In genomic region chr10:132383751-132384181, GRCh38 we compare ENCODE assay signal across 22 cellular contexts. TPM values are rescaled to one million over a fixed set of nuclear protein-coding genes. Genes with fewer than 3 reads are reported as not detected.
DNase-seq lines count a peak whose midpoint lies in the region; ATAC-seq and TF ChIP-seq lines count a peak whose summit lies in the region.
"Had no signal": no experiment of that assay in that cellular context is flagged by ENCODE, and none has a peak within 500 bp of the region (broad histone marks: within the 10 kb centered on the region; RNA-seq: fewer than 3 reads in every experiment).

No MANE protein-coding gene starts in this region.

- no peak overlapping the region for H3K27ac ChIP-seq in WERI-Rb-1
- H3K27ac ChIP-seq in suprapubic skin: no peak overlapping the region
- H3K27ac ChIP-seq: PC-9, stomach had no signal

- peaks cover 3% of the 10 kb centered on the region for H3K4me1 ChIP-seq in mucosa of descending colon (ENCODE audit: low read depth)
- peaks cover 9% of the 10 kb centered on the region for H3K4me1 ChIP-seq in suprapubic skin
- H3K4me1 ChIP-seq: HAP-1 had no signal

- H3K27me3 Mint-ChIP-seq in activated T-cell treated with anti-CD3 and anti-CD28 coated beads, Interleukin-2, amount 50 U/mL, for 4 hours (ENCODE audit: low read depth): no peaks in the 10 kb centered on the region

- TF ChIP-seq CTCF in WERI-Rb-1 (IDR thresholded peaks at IDR 0.05; ENCODE audit: low read depth, low read length) (no peak), mucosa of descending colon (IDR thresholded peaks at IDR 0.05) (no peak), suprapubic skin (IDR thresholded peaks at IDR 0.05) (no peak)

- no peak for ATAC-seq in activated T-cell treated with anti-CD3 and anti-CD28 coated beads, Interleukin-2, amount 50 U/mL, for 4 hours
- ATAC-seq in mucosa of descending colon (no peak), HG02840 (IDR thresholded peaks at IDR 0.05; ENCODE audit: low FRiP score, unreplicated experiment) (no peak)

- H3K36me3 Mint-ChIP-seq in activated T-cell treated with anti-CD3 and anti-CD28 coated beads, Interleukin-2, amount 50 U/mL, for 4 hours (ENCODE audit: insufficient read depth): no peaks in the 10 kb centered on the region

- H3K27me3 ChIP-seq in WERI-Rb-1 (ENCODE audit: insufficient read depth, low read depth, severe bottlenecking) (no peaks in the 10 kb centered on the region), suprapubic skin (no peaks in the 10 kb centered on the region)
- H3K27me3 ChIP-seq: stomach had no signal

- H3K4me1 Mint-ChIP-seq in activated T-cell treated with anti-CD3 and anti-CD28 coated beads, Interleukin-2, amount 50 U/mL, for 4 hours (ENCODE audit: low read depth): peaks cover 11% of the 10 kb centered on the region

- intact Hi-C loops in mucosa of descending colon (cut with DNase I, micrococcal nuclease): loop anchor here in 1 of 2 donors (10.0 kb wide), 2 partner anchors 151 to 251 kb away; partner anchors contain the start of gene INPP5A

- H3K9me3 Mint-ChIP-seq in activated T-cell treated with anti-CD3 and anti-CD28 coated beads, Interleukin-2, amount 50 U/mL, for 4 hours: no peaks in the 10 kb centered on the region
- H3K9me3 Mint-ChIP-seq: T-helper 2 cell treated with Interferon-gamma antibody and Interleukin-4, amounts not matched to agents 5 μg/mL and 100 μg/mL, for 36 hours had no signal

- 75% methylated on average over 9 of the region's 12 CpGs for WGBS in suprapubic skin

- H3K4me3 Mint-ChIP-seq in activated T-cell treated with anti-CD3 and anti-CD28 coated beads, Interleukin-2, amount 50 U/mL, for 4 hours: no peak overlapping the region
- H3K4me3 Mint-ChIP-seq: T-helper 2 cell treated with Interferon-gamma antibody and Interleukin-4, amounts not matched to agents 5 μg/mL and 100 μg/mL, for 36 hours had no signal

- peak; percentile 2 for DNase-seq in activated T-cell treated with anti-CD3 and anti-CD28 coated beads, Interleukin-2, amount 50 U/mL, for 4 hours
- DNase-seq in activated T-cell treated with anti-CD3 and anti-CD28 coated beads, Interleukin-2, amount 50 U/mL, for 48 hours: no peak
- DNase-seq in WERI-Rb-1: peak; percentile 2
- DNase-seq in mucosa of descending colon: peak in 2 of 3 donors; percentile 19 to 40
- DNase-seq in suprapubic skin (ENCODE audit: low spot score in 2 of 2): peak; percentile 38 to 72
- DNase-seq in NCI-H2029 (lab: John Stamatoyannopoulos, UW): no peak
- no peak for DNase-seq in HUDEP-2 (lab: John Stamatoyannopoulos, UW; ENCODE audit: unreplicated experiment in 76 of 76)
- DNase-seq: amniotic stem cell; C1 segment of cervical spinal cord; central memory CD4-positive, alpha-beta T cell; GF-D8; NCI-H1436 treated with DMSO at 0.1 percent for 48 hours; NCI-H2171; NCI-H82; PC-9; SK-N-SH; stimulated activated CD4-positive, alpha-beta T cell treated with anti-CD3 and anti-CD28 coated beads, Interleukin-4, amount 100 ng/mL, for 24 hours; stomach had no signal

- H3K9me3 ChIP-seq in WERI-Rb-1 (ENCODE audit: severe bottlenecking) (no peaks in the 10 kb centered on the region), mucosa of descending colon (no peaks in the 10 kb centered on the region), suprapubic skin (no peaks in the 10 kb centered on the region)
- H3K9me3 ChIP-seq: HAP-1, SK-N-SH had no signal

- no peak for TF ChIP-seq POLR2A in suprapubic skin (IDR thresholded peaks at IDR 0.05)

- H3K36me3 ChIP-seq in WERI-Rb-1 (no peaks in the 10 kb centered on the region), mucosa of descending colon (ENCODE audit: low read depth) (no peaks in the 10 kb centered on the region), suprapubic skin (no peaks in the 10 kb centered on the region)
- H3K36me3 ChIP-seq: HAP-1 had no signal

- no peak for TF ChIP-seq EP300 in suprapubic skin (IDR thresholded peaks at IDR 0.05)

- H3K4me3 ChIP-seq in WERI-Rb-1 (ENCODE audit: low read depth, low read length) (no peak overlapping the region), mucosa of descending colon (no peak overlapping the region), suprapubic skin (no peak overlapping the region)
- H3K4me3 ChIP-seq: HAP-1, PC-9, smooth muscle cell, stomach had no signal

RNA-seq across cellular contexts. Expression of gene PWWP2B, which starts 13.2 kb away (rescaled TPM):
- 1 to 10 TPM; 3.3 to 4.3 (median 4.1) TPM for total RNA-seq in activated T-cell treated with anti-CD3 and anti-CD28 coated beads, Interleukin-2, amount 50 U/mL, for 4 hours
- 10 to 100 TPM; 37.7 to 55.6 (median 41.7) TPM for total RNA-seq in mucosa of descending colon
- 10 to 100 TPM; 15.2 to 19.4 (median 18.3) TPM for total RNA-seq in suprapubic skin

RNA-seq across cellular contexts. Expression of gene LRRC27, which starts 51.8 kb away (rescaled TPM):
- 1 to 10 TPM in 2 of 3 donors, under 1 TPM in 1; 0.89 to 2.0 (median 1.1) TPM for total RNA-seq in activated T-cell treated with anti-CD3 and anti-CD28 coated beads, Interleukin-2, amount 50 U/mL, for 4 hours
- total RNA-seq in mucosa of descending colon (10 to 100 TPM in 2 of 3 donors, 1 to 10 TPM in 1; 6.9 to 12.2 (median 11.1) TPM), suprapubic skin (10 to 100 TPM in 1 of 4 donors, 1 to 10 TPM in 3; 6.6 to 13.1 (median 7.1) TPM)

Comparison
In these comparisons a context has a peak if more than half of its experiments do, and no peak if none do; other contexts are left out.
1. DNase-seq: peak in activated T-cell treated with anti-CD3 and anti-CD28 coated beads, Interleukin-2, amount 50 U/mL, for 4 hours (single experiment), WERI-Rb-1 (single experiment), mucosa of descending colon (2 of 3) and suprapubic skin (2 of 2); none in activated T-cell treated with anti-CD3 and anti-CD28 coated beads, Interleukin-2, amount 50 U/mL, for 48 hours (0 of 2), NCI-H2029 (single experiment) and HUDEP-2 (0 of 76).